ENCODE assay signal across 8 cellular contexts in the genomic region with DNA sequence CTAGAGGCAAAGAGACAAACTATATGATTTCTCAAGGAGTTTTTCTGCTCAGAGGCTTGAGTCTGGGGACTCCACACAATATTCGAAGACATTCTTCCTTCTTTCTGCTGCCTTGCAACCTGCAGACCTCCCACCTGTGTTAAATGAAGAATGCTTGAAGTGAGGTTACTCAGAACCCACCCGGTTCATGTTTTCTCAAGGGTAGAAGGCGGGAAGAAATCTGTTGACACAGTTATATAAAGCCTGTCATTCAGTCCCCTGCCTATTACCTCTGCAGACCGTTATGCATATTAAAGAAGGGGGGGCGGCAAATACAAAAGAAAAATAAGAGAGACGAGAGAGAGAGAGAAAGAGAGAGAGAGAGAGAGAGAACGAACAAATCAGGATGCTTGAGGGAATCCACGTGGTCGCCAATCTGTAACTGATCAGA. TPM values are rescaled to one million over a fixed set of nuclear protein-coding genes. Genes with fewer than 3 reads are reported as not detected.
A peak's percentile ranks its signal among the peaks of the same experiment; 100 is the strongest.
DNase-seq lines count a peak whose midpoint lies in the region; ATAC-seq, FAIRE-seq and TF ChIP-seq lines count a peak whose summit lies in the region.

No MANE protein-coding gene starts in this region.

- H3K36me3 ChIP-seq in mesodermal cell (ENCODE audit: control insufficient read depth, insufficient read depth, low read length), result no peaks in the 10 kb centered on the region

- no peaks in the 10 kb centered on the region for H3K9me3 ChIP-seq in mesodermal cell (ENCODE audit: control insufficient read depth, low read length)

- intact Hi-C loops in CD14-positive monocyte (cut with micrococcal nuclease), result no loop called here

- 6% methylated on average over 5 to 7 of the region's 9 CpGs for WGBS in mesodermal cell (ENCODE audit: insufficient coverage in 2 of 2), 2 experiments

- FAIRE-seq in HTR-8/SVneo (lab: Jason Lieb, UNC), result no peak

- in situ Hi-C loops in astrocyte of the spinal cord (cut with HindIII; ENCODE audit: low sequenced_read_pairs), result no loop called here

- H3K36me3 Mint-ChIP-seq in CD14-positive monocyte (no peaks in the 10 kb centered on the region), IgD-negative memory B cell (no peaks in the 10 kb centered on the region)

- H3K4me3 ChIP-seq in astrocyte of the spinal cord (ENCODE audit: low read depth, low read length) (peak overlapping the region; percentile 64), mesodermal cell (ENCODE audit: extremely low read depth, insufficient read depth, low read length, poor library complexity, severe bottlenecking) (peak overlapping the region; percentile 94)

- no peak overlapping the region for H3K27ac ChIP-seq in mesodermal cell (ENCODE audit: low read depth, low read length, severe bottlenecking)

- H3K27me3 Mint-ChIP-seq in CD14-positive monocyte (ENCODE audit: low read depth in 3 of 3) (peaks cover 0 to 6% (median 0%) of the 10 kb centered on the region in 3 donors), IgD-negative memory B cell (peaks cover 1% of the 10 kb centered on the region)

- TF ChIP-seq CTCF in CD14-positive monocyte (IDR thresholded peaks at IDR 0.05), result no peak
- TF ChIP-seq CTCF in astrocyte of the spinal cord (IDR thresholded peaks at IDR 0.05; ENCODE audit: low read depth, low read length), result no peak

- H3K4me1 Mint-ChIP-seq in CD14-positive monocyte, result peaks cover 33% of the 10 kb centered on the region
- H3K4me1 Mint-ChIP-seq in IgD-negative memory B cell, result peaks cover 4 to 11% (median 10%) of the 10 kb centered on the region in 3 donors

- H3K9me3 Mint-ChIP-seq in CD14-positive monocyte, result no peaks in the 10 kb centered on the region
- no peaks in the 10 kb centered on the region for H3K9me3 Mint-ChIP-seq in IgD-negative memory B cell

- H3K4me1 ChIP-seq in mesodermal cell (ENCODE audit: control insufficient read depth, insufficient read depth, low read length, poor library complexity, severe bottlenecking), result peaks cover 4% of the 10 kb centered on the region

- H3K4me3 Mint-ChIP-seq in CD14-positive monocyte (peak overlapping the region; percentile 91 to 94), IgD-negative memory B cell (peak overlapping the region; percentile 94 to 99 (median 98))

- no peak for DNase-seq in CD14-positive monocyte (ENCODE audit: low spot score)
- peak; percentile 39 for DNase-seq in astrocyte of the spinal cord (ENCODE audit: low read depth, low spot score)
- DNase-seq in HTR-8/SVneo (ENCODE audit: insufficient read length, low spot score), result no peak
- no peak for DNase-seq in dermis blood vessel endothelial cell

- H3K27ac Mint-ChIP-seq in CD14-positive monocyte (no peak overlapping the region), IgD-negative memory B cell (peak overlapping the region; percentile 90 to 99 (median 98))

- ATAC-seq in GM19351 (IDR thresholded peaks at IDR 0.05; ENCODE audit: unreplicated experiment), result no peak
- no peak for ATAC-seq in HG03460 (IDR thresholded peaks at IDR 0.05; ENCODE audit: unreplicated experiment)

RNA-seq across cellular contexts. Expression of gene KMT2A, which starts 2.2 kb away (rescaled TPM):
- 1 to 10 TPM; 3.3 to 3.5 TPM for polyA plus RNA-seq in CD14-positive monocyte
- 23.6 TPM for polyA plus RNA-seq in IgD-negative memory B cell
- polyA plus RNA-seq in mesodermal cell (2013, experiment 1 of 2), result 26.7 TPM
- 21.2 TPM for polyA plus RNA-seq in mesodermal cell (2013, experiment 2 of 2)
- 34.4 and 49.6 TPM in 2 replicates for total RNA-seq in dermis blood vessel endothelial cell

RNA-seq across cellular contexts. Expression of gene ATP5MG, which starts 32.7 kb away (rescaled TPM):
- polyA plus RNA-seq in CD14-positive monocyte, result 100 to 1,000 TPM; 648 to 688 TPM
- 547 TPM for polyA plus RNA-seq in IgD-negative memory B cell
- polyA plus RNA-seq in mesodermal cell (2013, experiment 1 of 2), result 170 TPM
- 186 TPM for polyA plus RNA-seq in mesodermal cell (2013, experiment 2 of 2)
- total RNA-seq in dermis blood vessel endothelial cell, result 46.4 and 58.9 TPM in 2 replicates

Comparison
In these comparisons a context has a peak if more than half of its experiments do, and no peak if none do; other contexts are left out.
1. H3K27ac Mint-ChIP-seq: peak in IgD-negative memory B cell (3 of 3); none in CD14-positive monocyte (0 of 7).